In genomic region chr5:31021181-31021624, GRCh38 we compare ENCODE assay signal across 17 cellular contexts.
DNase-seq lines count a peak whose midpoint lies in the region; ATAC-seq and TF ChIP-seq lines count a peak whose summit lies in the region.
"Had no signal": no experiment of that assay in that cellular context is flagged by ENCODE, and none has a peak within 500 bp of the region (broad histone marks: within the 10 kb centered on the region; RNA-seq: fewer than 3 reads in every experiment).

No MANE protein-coding gene starts in this region.

- peaks cover 5% of the 10 kb centered on the region for H3K36me3 Mint-ChIP-seq in type B pancreatic cell
- H3K36me3 Mint-ChIP-seq: activated CD8-positive, alpha-beta memory T cell treated with anti-CD3 and anti-CD28 coated beads, Interleukin-2, amount 10 ng/mL, durations not matched to agents 7 days and 5 days had no signal

- DNase-seq in body of pancreas (no peak), iris pigment epithelial cell (ENCODE audit: low read depth) (peak; percentile 79), type B pancreatic cell (ENCODE audit: extremely low spot score, unreplicated experiment) (no peak), NCI-H1105 (lab: John Stamatoyannopoulos, UW) (no peak)
- no peak for DNase-seq in stimulated activated naive CD8-positive, alpha-beta T cell treated with anti-CD3 and anti-CD28 coated beads, Interleukin-15, amount 100 ng/mL, for 72 hours
- no peak for DNase-seq in effector CD4-positive, alpha-beta T cell
- DNase-seq: activated CD4-positive, alpha-beta T cell treated with anti-CD3 and anti-CD28 coated beads for 4 hours; activated CD8-positive, alpha-beta memory T cell treated with anti-CD3 and anti-CD28 coated beads, Interleukin-2, amount 10 ng/mL, durations not matched to agents 7 days and 5 days; DMS 273 treated with DMSO at 0.1 percent for 48 hours; NCI-H187 treated with DMSO at 0.1 percent for 48 hours; testis had no signal

- peaks cover 16% of the 10 kb centered on the region for H3K4me1 Mint-ChIP-seq in type B pancreatic cell (ENCODE audit: unreplicated experiment)
- H3K4me1 Mint-ChIP-seq in stimulated activated naive CD8-positive, alpha-beta T cell treated with anti-CD3 and anti-CD28 coated beads, Interleukin-15, amount 100 ng/mL, for 72 hours = no peaks in the 10 kb centered on the region
- H3K4me1 Mint-ChIP-seq: activated CD8-positive, alpha-beta memory T cell treated with anti-CD3 and anti-CD28 coated beads, Interleukin-2, amount 10 ng/mL, durations not matched to agents 7 days and 5 days had no signal

- H3K4me3 Mint-ChIP-seq in type B pancreatic cell = no peak overlapping the region
- H3K4me3 Mint-ChIP-seq in stimulated activated naive CD8-positive, alpha-beta T cell treated with anti-CD3 and anti-CD28 coated beads, Interleukin-15, amount 100 ng/mL, for 72 hours = no peak overlapping the region
- H3K4me3 Mint-ChIP-seq: activated CD8-positive, alpha-beta memory T cell treated with anti-CD3 and anti-CD28 coated beads, Interleukin-2, amount 10 ng/mL, durations not matched to agents 7 days and 5 days had no signal

- TF ChIP-seq CTCF in body of pancreas (IDR thresholded peaks at IDR 0.05) (no peak), type B pancreatic cell (conservative IDR thresholded peaks at IDR 0.05) (no peak)

- no peaks in the 10 kb centered on the region for H3K4me1 ChIP-seq in HUES48 (ENCODE audit: control insufficient read depth, insufficient read depth, low read length)
- no peaks in the 10 kb centered on the region for H3K4me1 ChIP-seq in body of pancreas
- H3K4me1 ChIP-seq: BLaER1 treated with 17β-estradiol and CSF1 and Interleukin-3, amounts not matched to agents 10 nM and 100 nM; testis had no signal

- H3K27ac ChIP-seq in HUES48 (ENCODE audit: low read depth, low read length) = peak overlapping the region; percentile 44
- peak overlapping the region in 2 of 4 donors; percentile 49 to 62 for H3K27ac ChIP-seq in body of pancreas
- H3K27ac ChIP-seq: BLaER1 treated with 17β-estradiol and CSF1 and Interleukin-3, amounts not matched to agents 10 nM and 100 nM; coronary artery; epithelial cell of prostate; RWPE1; testis had no signal

- TF ChIP-seq POLR2A in body of pancreas (IDR thresholded peaks at IDR 0.05) = no peak

- H3K9ac ChIP-seq in HUES48 (ENCODE audit: low read depth, low read length) = no peak overlapping the region
- H3K9ac ChIP-seq: BLaER1 treated with 17β-estradiol and CSF1 and Interleukin-3, amounts not matched to agents 10 nM and 100 nM had no signal

- peak; percentile 85 for ATAC-seq in body of pancreas
- ATAC-seq in stimulated activated naive CD8-positive, alpha-beta T cell treated with anti-CD3 and anti-CD28 coated beads, Interleukin-15, amount 100 ng/mL, for 72 hours = no peak
- ATAC-seq: activated CD8-positive, alpha-beta memory T cell treated with anti-CD3 and anti-CD28 coated beads, Interleukin-2, amount 10 ng/mL, durations not matched to agents 7 days and 5 days had no signal

- H3K9me3 ChIP-seq in HUES48 (ENCODE audit: control insufficient read depth, insufficient read depth, low read length) (no peaks in the 10 kb centered on the region), body of pancreas (no peaks in the 10 kb centered on the region)
- H3K9me3 ChIP-seq: BLaER1 treated with 17β-estradiol and CSF1 and Interleukin-3, amounts not matched to agents 10 nM and 100 nM; testis had no signal

- intact Hi-C loops in body of pancreas (cut with DNase I) = no loop called here

- H3K27ac Mint-ChIP-seq in type B pancreatic cell = peak overlapping the region; percentile 16
- H3K27ac Mint-ChIP-seq in stimulated activated naive CD8-positive, alpha-beta T cell treated with anti-CD3 and anti-CD28 coated beads, Interleukin-15, amount 100 ng/mL, for 72 hours = no peak overlapping the region
- H3K27ac Mint-ChIP-seq: activated CD8-positive, alpha-beta memory T cell treated with anti-CD3 and anti-CD28 coated beads, Interleukin-2, amount 10 ng/mL, durations not matched to agents 7 days and 5 days; activated T-helper 2 cell treated with anti-CD3 and anti-CD28 coated beads, Interferon-gamma antibody, Interleukin-2, Interleukin-4, amounts not matched to agents 10 μg/mL and 5 μg/mL and 100 μg/mL, durations not matched to agents 14 hours and 24 hours and 36 hours had no signal

- H3K27me3 Mint-ChIP-seq in type B pancreatic cell = no peaks in the 10 kb centered on the region
- no peaks in the 10 kb centered on the region for H3K27me3 Mint-ChIP-seq in stimulated activated naive CD8-positive, alpha-beta T cell treated with anti-CD3 and anti-CD28 coated beads, Interleukin-15, amount 100 ng/mL, for 72 hours
- H3K27me3 Mint-ChIP-seq: activated CD8-positive, alpha-beta memory T cell treated with anti-CD3 and anti-CD28 coated beads, Interleukin-2, amount 10 ng/mL, durations not matched to agents 7 days and 5 days had no signal

- H3K27me3 ChIP-seq in HUES48 (ENCODE audit: control insufficient read depth, insufficient read depth, low read length) (no peaks in the 10 kb centered on the region), body of pancreas (no peaks in the 10 kb centered on the region)
- H3K27me3 ChIP-seq: BLaER1 treated with 17β-estradiol and CSF1 and Interleukin-3, amounts not matched to agents 10 nM and 100 nM; testis had no signal

- 6 to 14% methylated on average over 2 of the region's 2 CpGs for WGBS in body of pancreas, 2 donors

- H3K4me3 ChIP-seq in HUES48 (ENCODE audit: low read depth, low read length) = no peak overlapping the region
- no peak overlapping the region for H3K4me3 ChIP-seq in body of pancreas
- H3K4me3 ChIP-seq: BLaER1 treated with 17β-estradiol and CSF1 and Interleukin-3, amounts not matched to agents 10 nM and 100 nM; coronary artery; testis had no signal

- H3K9me3 Mint-ChIP-seq in type B pancreatic cell = peaks cover 8% of the 10 kb centered on the region
- peaks cover 3 to 7% of the 10 kb centered on the region in 2 donors for H3K9me3 Mint-ChIP-seq in stimulated activated naive CD8-positive, alpha-beta T cell treated with anti-CD3 and anti-CD28 coated beads, Interleukin-15, amount 100 ng/mL, for 72 hours

- no peaks in the 10 kb centered on the region for H3K36me3 ChIP-seq in HUES48 (ENCODE audit: control insufficient read depth, insufficient read depth, low read length)
- no peaks in the 10 kb centered on the region for H3K36me3 ChIP-seq in body of pancreas (replicated peaks in 1 of 2; ENCODE audit: insufficient read depth in 1 of 2, low read depth in 2 of 2)
- H3K36me3 ChIP-seq: BLaER1 treated with 17β-estradiol and CSF1 and Interleukin-3, amounts not matched to agents 10 nM and 100 nM had no signal
